ENCODE assay signal across 1 cellular context in genomic region chr19:17282488-17283256, GRCh38.
TF ChIP-seq lines count a peak whose summit lies in the region.

No MANE protein-coding gene starts in this region.

TF ChIP-seq in HepG2, 621 proteins besides CTCF, POLR2A, EP300 and RAD21 (continued from another document and continues in another):
- TF ChIP-seq ZNF687 (CRISPR knock-in tag; IDR thresholded peaks at IDR 0.05), result peak; percentile 91
- TF ChIP-seq PATZ1 (CRISPR knock-in tag; IDR thresholded peaks at IDR 0.05), result peak; percentile 44; the same call in 1 of the 2 replicates
- peak; percentile 62 for TF ChIP-seq ZNF350 (CRISPR knock-in tag; IDR thresholded peaks at IDR 0.05; ENCODE audit: borderline replicate concordance, low read depth)
- TF ChIP-seq ZNF780A (CRISPR knock-in tag; IDR thresholded peaks at IDR 0.05), result no peak
- TF ChIP-seq ADNP (CRISPR knock-in tag; IDR thresholded peaks at IDR 0.05), result no peak
- no peak for TF ChIP-seq ZNF564 (CRISPR knock-in tag; IDR thresholded peaks at IDR 0.05)
- no peak; the same call in 1 of the 2 replicates for TF ChIP-seq ZNF891 (CRISPR knock-in tag; IDR thresholded peaks at IDR 0.05)
- TF ChIP-seq ZSCAN12 (CRISPR knock-in tag; IDR thresholded peaks at IDR 0.05), result no peak
- TF ChIP-seq KDM3A (CRISPR knock-in tag; IDR thresholded peaks at IDR 0.05; ENCODE audit: low read depth), result peak; percentile 67; the same call in 1 of the 2 replicates
- 0 out of 2 replicates have a peak, but pooled peaks have one; percentile 38 for TF ChIP-seq ZNF761 (CRISPR knock-in tag; conservative IDR thresholded peaks at IDR 0.05)
- TF ChIP-seq ZNF263 (CRISPR knock-in tag; IDR thresholded peaks at IDR 0.05), result peak; percentile 57; the same call in 1 of the 2 replicates
- TF ChIP-seq TFDP2 (CRISPR knock-in tag; IDR thresholded peaks at IDR 0.05), result peak; percentile 64
- TF ChIP-seq ZNF510 (CRISPR knock-in tag; IDR thresholded peaks at IDR 0.05; ENCODE audit: low read depth), result no peak
- no peak for TF ChIP-seq ZBTB21 (CRISPR knock-in tag; IDR thresholded peaks at IDR 0.05)
- no peak for TF ChIP-seq MEIS1 (CRISPR knock-in tag; IDR thresholded peaks at IDR 0.05; ENCODE audit: borderline replicate concordance)
- TF ChIP-seq HOXA7 (CRISPR knock-in tag; IDR thresholded peaks at IDR 0.05), result no peak
- peak; percentile 47; the same call in 1 of the 2 replicates for TF ChIP-seq ZNF318 (CRISPR knock-in tag; IDR thresholded peaks at IDR 0.05)
- TF ChIP-seq BRCA1 (CRISPR knock-in tag; IDR thresholded peaks at IDR 0.05), result no peak
- no peak for TF ChIP-seq ZNF512 (CRISPR knock-in tag; IDR thresholded peaks at IDR 0.05)
- no peak for TF ChIP-seq MAFG (CRISPR knock-in tag; IDR thresholded peaks at IDR 0.05)
- no peak for TF ChIP-seq ZBTB7A (CRISPR knock-in tag; IDR thresholded peaks at IDR 0.05)
- TF ChIP-seq TAF1 (CRISPR knock-in tag; IDR thresholded peaks at IDR 0.05), result no peak; the same call in 1 of the 2 replicates
- no peak for TF ChIP-seq AKAP8 (CRISPR knock-in tag; IDR thresholded peaks at IDR 0.05)
- TF ChIP-seq KLF15 (CRISPR knock-in tag; IDR thresholded peaks at IDR 0.05; ENCODE audit: borderline replicate concordance), result no peak
- no peak for TF ChIP-seq MXD1 (CRISPR knock-in tag; IDR thresholded peaks at IDR 0.05)
- no peak for TF ChIP-seq NR2C2 (CRISPR knock-in tag; IDR thresholded peaks at IDR 0.05; ENCODE audit: borderline replicate concordance)
- TF ChIP-seq ZNF879 (CRISPR knock-in tag; IDR thresholded peaks at IDR 0.05), result no peak
- TF ChIP-seq KIAA2018 (CRISPR knock-in tag; IDR thresholded peaks at IDR 0.05; ENCODE audit: borderline replicate concordance), result no peak
- no peak for TF ChIP-seq DNMT3B (CRISPR knock-in tag; conservative IDR thresholded peaks at IDR 0.05)
- TF ChIP-seq MXD4 (CRISPR knock-in tag; IDR thresholded peaks at IDR 0.05), result no peak
- no peak for TF ChIP-seq ZNF660 (CRISPR knock-in tag; IDR thresholded peaks at IDR 0.05; ENCODE audit: borderline replicate concordance, low read depth)
